In genomic region chr11:44613081-44613628, GRCh38 we compare ENCODE assay signal across 16 cellular contexts. TPM values are rescaled to one million over a fixed set of nuclear protein-coding genes. Genes with fewer than 3 reads are reported as not detected.
A peak's percentile ranks its signal among the peaks of the same experiment; 100 is the strongest.
DNase-seq lines count a peak whose midpoint lies in the region; ATAC-seq, FAIRE-seq and TF ChIP-seq lines count a peak whose summit lies in the region.
"Had no signal": no experiment of that assay in that cellular context is flagged by ENCODE, and none has a peak within 500 bp of the region (broad histone marks: within the 10 kb centered on the region; RNA-seq: fewer than 3 reads in every experiment).

No MANE protein-coding gene starts in this region.

- no peak overlapping the region for H3K9ac ChIP-seq in GM12878 (ENCODE audit: control insufficient read depth, insufficient read depth, low read length)
- no peak overlapping the region for H3K9ac ChIP-seq in colonic mucosa (ENCODE audit: low read depth in 2 of 2, low read length in 2 of 2)

- H3K4me2 ChIP-seq in GM12878 (ENCODE audit: control insufficient read depth, insufficient read depth), result peak overlapping the region; percentile 44

- H3K27me3 ChIP-seq in GM12878 (replicated peaks in 1 of 2; ENCODE audit: control insufficient read depth in 2 of 2, insufficient read depth in 2 of 2, low read length in 1 of 2) (no peaks in the 10 kb centered on the region), colonic mucosa (no peaks in the 10 kb centered on the region)
- H3K27me3 ChIP-seq: gastrocnemius medialis, pancreas had no signal

- CTCF ChIA-PET in activated CD8-positive, alpha-beta memory T cell treated with anti-CD3 and anti-CD28 coated beads, Interleukin-2, amount 10 ng/mL, durations not matched to agents 7 days and 5 days (lab: Charles Lee), result interaction anchor here (0.9 to 21.3 kb wide), 9 partner anchors 11 to 298 kb away, joined by 3 to 530 read pairs (median 6); partner anchors contain the start of gene CD82
- CTCF ChIA-PET in GM12878 (lab: Yijun Ruan, JAX), result interaction anchor here (0.7 to 10.3 kb wide), 10 partner anchors 13 to 71 kb away, joined by 3 to 477 read pairs (median 17); partner anchors contain the start of gene CD82

- TF ChIP-seq EP300 in GM12878 (IDR thresholded peaks at IDR 0.05; ENCODE audit: borderline replicate concordance in 1 of 2, control insufficient read depth in 1 of 2, low read depth in 2 of 2, low read length in 2 of 2), result no peak

- H3K9me3 Mint-ChIP-seq in activated CD8-positive, alpha-beta memory T cell treated with anti-CD3 and anti-CD28 coated beads, Interleukin-2, amount 10 ng/mL, durations not matched to agents 7 days and 5 days (ENCODE audit: low read depth), result no peaks in the 10 kb centered on the region
- no peaks in the 10 kb centered on the region for H3K9me3 Mint-ChIP-seq in stimulated activated naive CD8-positive, alpha-beta T cell treated with anti-CD3 and anti-CD28 coated beads, Interleukin-15, amount 100 ng/mL, for 72 hours
- H3K9me3 Mint-ChIP-seq: dendritic cell treated with granulocyte-macrophage colony-stimulating factor and Interleukin-4, amounts not matched to agents 40 ng/mL and 50 ng/mL, for 4 days had no signal

- no peak overlapping the region for H2AFZ ChIP-seq in GM12878 (ENCODE audit: control insufficient read depth, low read depth, low read length)

- RAD21 ChIA-PET in GM12878 (lab: Charles Lee; ENCODE audit: unreplicated experiment), result interaction anchor here (0.8 to 7.8 kb wide), 11 partner anchors 9 to 249 kb away, joined by 4 to 196 read pairs (median 27); partner anchors contain the start of genes CD82 and TSPAN18

- ATAC-seq in activated CD8-positive, alpha-beta memory T cell treated with anti-CD3 and anti-CD28 coated beads, Interleukin-2, amount 10 ng/mL, durations not matched to agents 7 days and 5 days, result no peak
- ATAC-seq in GM12878, result peak; percentile 18
- no peak for ATAC-seq in stimulated activated naive CD8-positive, alpha-beta T cell treated with anti-CD3 and anti-CD28 coated beads, Interleukin-15, amount 100 ng/mL, for 72 hours
- ATAC-seq in GM19328 (IDR thresholded peaks at IDR 0.05; ENCODE audit: unreplicated experiment), result no peak
- ATAC-seq: gastrocnemius medialis, pancreas had no signal

- TF ChIP-seq POLR2A in GM12878 (IDR thresholded peaks at IDR 0.05; ENCODE audit: low read depth, low read length), result no peak

- no peak overlapping the region for H3K4me3 Mint-ChIP-seq in activated CD8-positive, alpha-beta memory T cell treated with anti-CD3 and anti-CD28 coated beads, Interleukin-2, amount 10 ng/mL, durations not matched to agents 7 days and 5 days
- no peak overlapping the region for H3K4me3 Mint-ChIP-seq in stimulated activated naive CD8-positive, alpha-beta T cell treated with anti-CD3 and anti-CD28 coated beads, Interleukin-15, amount 100 ng/mL, for 72 hours
- H3K4me3 Mint-ChIP-seq: dendritic cell treated with granulocyte-macrophage colony-stimulating factor and Interleukin-4, amounts not matched to agents 40 ng/mL and 50 ng/mL, for 4 days had no signal

- H3K4me1 ChIP-seq in GM12878 (ENCODE audit: control insufficient read depth, insufficient read depth, low read length) (peaks cover 61% of the 10 kb centered on the region), colonic mucosa (no peaks in the 10 kb centered on the region)
- H3K4me1 ChIP-seq: pancreas had no signal

- H3K4me3 ChIP-seq in GM12878, result no peak overlapping the region
- H3K4me3 ChIP-seq in colonic mucosa, result no peak overlapping the region
- H3K4me3 ChIP-seq: gastrocnemius medialis, lung, pancreas had no signal

- H3K27ac Mint-ChIP-seq in activated CD8-positive, alpha-beta memory T cell treated with anti-CD3 and anti-CD28 coated beads, Interleukin-2, amount 10 ng/mL, durations not matched to agents 7 days and 5 days, result peak overlapping the region; percentile 52
- peak overlapping the region; percentile 19 to 42 for H3K27ac Mint-ChIP-seq in stimulated activated naive CD8-positive, alpha-beta T cell treated with anti-CD3 and anti-CD28 coated beads, Interleukin-15, amount 100 ng/mL, for 72 hours
- H3K27ac Mint-ChIP-seq: dendritic cell treated with granulocyte-macrophage colony-stimulating factor and Interleukin-4, amounts not matched to agents 40 ng/mL and 50 ng/mL, for 4 days had no signal

- BruUV-seq in GM12878 (replicated peaks; lab: Mats Ljungman, UMichigan), result no TSS peak

- TF ChIP-seq CTCF in GM12878 (IDR thresholded peaks at IDR 0.05 in 2 of 3, conservative IDR thresholded peaks at IDR 0.05 in 1 of 3; ENCODE audit: control insufficient read depth in 2 of 3, extremely low read depth in 1 of 3, insufficient read depth in 1 of 3, low read depth in 3 of 3, low read length in 3 of 3) (no peak), colonic mucosa (IDR thresholded peaks at IDR 0.05) (no peak)

- no peak for DNase-seq in activated CD8-positive, alpha-beta memory T cell treated with anti-CD3 and anti-CD28 coated beads, Interleukin-2, amount 10 ng/mL, durations not matched to agents 7 days and 5 days
- DNase-seq in activated CD8-positive, alpha-beta memory T cell treated with anti-CD3 and anti-CD28 coated beads, Interleukin-2, amount 50 U/mL, for 4 hours, result no peak
- peak in 56 of 76 experiments; percentile 12 to 76 (median 46) for DNase-seq in HUDEP-2 (lab: John Stamatoyannopoulos, UW; ENCODE audit: unreplicated experiment in 76 of 76)
- no peak for DNase-seq in GM12878 (ENCODE audit: low read depth, low spot score)
- DNase-seq in stimulated activated naive CD8-positive, alpha-beta T cell treated with anti-CD3 and anti-CD28 coated beads, Interleukin-15, amount 100 ng/mL, for 72 hours, result no peak
- DNase-seq in colonic mucosa, result no peak
- no peak for DNase-seq in amygdala (lab: John Stamatoyannopoulos, UW)
- DNase-seq: activated gamma-delta T cell treated with Interleukin-2 at 50 U/mL for 16 hours, gastrocnemius medialis, NCI-H1105, NCI-H526 had no signal

- H3K36me3 ChIP-seq in GM12878 (ENCODE audit: control insufficient read depth in 2 of 2, insufficient read depth in 2 of 2, low read length in 1 of 2) (peaks cover 7 to 32% of the 10 kb centered on the region in 2 experiments), colonic mucosa (no peaks in the 10 kb centered on the region)
- H3K36me3 ChIP-seq: gastrocnemius medialis, pancreas had no signal

- SMC1A ChIA-PET in GM12878 (lab: Charles Lee; ENCODE audit: uncharacterized antibody, unreplicated experiment), result interaction anchor here (1.0 to 10.3 kb wide), 9 partner anchors 11 to 61 kb away, joined by 3 to 433 read pairs (median 19); partner anchors contain the start of gene CD82

- H3K27ac ChIP-seq in GM12878 (ENCODE audit: control insufficient read depth, insufficient read depth) (peak overlapping the region; percentile 36), colonic mucosa (no peak overlapping the region)
- H3K27ac ChIP-seq: gastrocnemius medialis, pancreas had no signal

- in situ Hi-C loops in GM12878 (cut with MboI), result no loop called here

- H3K36me3 Mint-ChIP-seq in activated CD8-positive, alpha-beta memory T cell treated with anti-CD3 and anti-CD28 coated beads, Interleukin-2, amount 10 ng/mL, durations not matched to agents 7 days and 5 days, result peaks cover 19% of the 10 kb centered on the region

- H3K27me3 Mint-ChIP-seq in activated CD8-positive, alpha-beta memory T cell treated with anti-CD3 and anti-CD28 coated beads, Interleukin-2, amount 10 ng/mL, durations not matched to agents 7 days and 5 days, result no peaks in the 10 kb centered on the region
- no peaks in the 10 kb centered on the region for H3K27me3 Mint-ChIP-seq in stimulated activated naive CD8-positive, alpha-beta T cell treated with anti-CD3 and anti-CD28 coated beads, Interleukin-15, amount 100 ng/mL, for 72 hours

- FAIRE-seq in GM12878 (lab: Jason Lieb, UNC), result peak; percentile 70
- FAIRE-seq: A204.1, pancreas had no signal

- peaks cover 75% of the 10 kb centered on the region for H3K4me1 Mint-ChIP-seq in activated CD8-positive, alpha-beta memory T cell treated with anti-CD3 and anti-CD28 coated beads, Interleukin-2, amount 10 ng/mL, durations not matched to agents 7 days and 5 days
- H3K4me1 Mint-ChIP-seq in stimulated activated naive CD8-positive, alpha-beta T cell treated with anti-CD3 and anti-CD28 coated beads, Interleukin-15, amount 100 ng/mL, for 72 hours, result peaks cover 83% of the 10 kb centered on the region

- H3K9me3 ChIP-seq in GM12878 (replicated peaks; ENCODE audit: control insufficient read depth, insufficient read depth, low read length) (no peaks in the 10 kb centered on the region), colonic mucosa (no peaks in the 10 kb centered on the region)
- H3K9me3 ChIP-seq: gastrocnemius medialis, pancreas had no signal

- 1% methylated on average over 8 of the region's 8 CpGs for WGBS in GM12878 (ENCODE audit: insufficient coverage, insufficient replicate concordance, low lambda C conversion rate, missing lambda C conversion rate)

- no peaks in the 10 kb centered on the region for H4K20me1 ChIP-seq in GM12878 (ENCODE audit: control insufficient read depth, insufficient read depth)

- TF ChIP-seq RAD21 in GM12878 (IDR thresholded peaks at IDR 0.05; ENCODE audit: insufficient read depth, low read depth, low read length), result 0 out of 2 replicates have a peak, but pooled peaks have one; percentile 2

- no peaks in the 10 kb centered on the region for H3K79me2 ChIP-seq in GM12878 (ENCODE audit: control insufficient read depth, insufficient read depth, low read length)

- intact Hi-C loops in GM12878 (cut with micrococcal nuclease; ENCODE audit: unreplicated experiment) (loop anchor here (1.0 kb wide), 1 partner anchor 44 kb away; no protein-coding TSS in a partner anchor), colonic mucosa (cut with DNase I) (loop anchor here (10.0 kb wide), 1 partner anchor 308 kb away; no protein-coding TSS in a partner anchor)

- POLR2A ChIA-PET in GM12878 (lab: Charles Lee), result interaction anchor here (1.0 to 7.9 kb wide), 4 partner anchors 14 to 47 kb away, joined by 3 to 289 read pairs (median 70); partner anchors contain the start of gene CD82

RNA-seq across cellular contexts. Expression of gene CD82, which starts 47.7 kb away (rescaled TPM):
- 100 to 1,000 TPM in 1 of 2 experiments, 10 to 100 TPM in 1; 90.2 to 285 TPM for total RNA-seq in activated CD8-positive, alpha-beta memory T cell treated with anti-CD3 and anti-CD28 coated beads, Interleukin-2, amount 10 ng/mL, durations not matched to agents 7 days and 5 days
- total RNA-seq in GM12878 (2013; cell fraction: nucleolus; rRNA removed), result 202 and 214 TPM in 2 replicates
- total RNA-seq in GM12878 (2014; rRNA removed) (60.0 and 69.4 TPM in 2 replicates), GM12878 (2014; rRNA removed; fragmentation: Illumina TruSeq; extraction: Trizol) (65.0 and 66.4 TPM in 2 replicates), GM12878 (2021) (166 and 178 TPM in 2 replicates), colonic mucosa (10 to 100 TPM; 36.2 to 41.6 TPM)
- 57.7 TPM for polyA plus RNA-seq in GM12878 (2011; ENCODE audit: low read depth)
- polyA plus RNA-seq in GM12878 (2011; rRNA removed) (94.5 and 176 TPM in 2 replicates), GM12878 (2014; fragmentation: Illumina TruSeq; extraction: Trizol) (17.8 and 51.8 TPM in 2 replicates), GM12878 (2014; fragmentation: Nextera tagmentation; extraction: Ambion mirVana) (1 to 10 TPM; 5.2 to 8.2 TPM), GM12878 (2014; rRNA removed) (97.7 and 100 TPM in 2 replicates), GM12878 (2016; fragmentation: Nextera tagmentation; extraction: Ambion mirVana) (100 to 1,000 TPM; 159 to 180 TPM)
- polyA plus RNA-seq in GM12878 (2011; cell fraction: cytosol; rRNA removed), result 223 and 282 TPM in 2 replicates
- 60.1 and 67.9 TPM in 2 replicates for polyA plus RNA-seq in GM12878 (2011; cell fraction: nucleus; rRNA removed)
- polyA plus RNA-seq in GM12878 (2012), result 108 and 130 TPM in 2 replicates
- 136 and 174 TPM in 2 replicates for polyA minus RNA-seq in GM12878 (2011; rRNA and poly(A)+ RNA removed)
- polyA minus RNA-seq in GM12878 (2011; cell fraction: cytosol; rRNA and poly(A)+ RNA removed), result 59.5 and 63.5 TPM in 2 replicates
- polyA minus RNA-seq in GM12878 (2011; cell fraction: nucleus; rRNA and poly(A)+ RNA removed), result 29.3 and 45.1 TPM in 2 replicates

Comparison
In these comparisons a context has a peak if more than half of its experiments do, and no peak if none do; other contexts are left out.
1. DNase-seq: peak in HUDEP-2 (56 of 76); none in activated CD8-positive, alpha-beta memory T cell treated with anti-CD3 and anti-CD28 coated beads, Interleukin-2, amount 10 ng/mL, durations not matched to agents 7 days and 5 days (single experiment), activated CD8-positive, alpha-beta memory T cell treated with anti-CD3 and anti-CD28 coated beads, Interleukin-2, amount 50 U/mL, for 4 hours (single experiment), GM12878 (single experiment), stimulated activated naive CD8-positive, alpha-beta T cell treated with anti-CD3 and anti-CD28 coated beads, Interleukin-15, amount 100 ng/mL, for 72 hours (0 of 2), colonic mucosa (single experiment) and amygdala (0 of 56).